25 cellular contexts compared by ENCODE assay signal in the genomic region with DNA sequence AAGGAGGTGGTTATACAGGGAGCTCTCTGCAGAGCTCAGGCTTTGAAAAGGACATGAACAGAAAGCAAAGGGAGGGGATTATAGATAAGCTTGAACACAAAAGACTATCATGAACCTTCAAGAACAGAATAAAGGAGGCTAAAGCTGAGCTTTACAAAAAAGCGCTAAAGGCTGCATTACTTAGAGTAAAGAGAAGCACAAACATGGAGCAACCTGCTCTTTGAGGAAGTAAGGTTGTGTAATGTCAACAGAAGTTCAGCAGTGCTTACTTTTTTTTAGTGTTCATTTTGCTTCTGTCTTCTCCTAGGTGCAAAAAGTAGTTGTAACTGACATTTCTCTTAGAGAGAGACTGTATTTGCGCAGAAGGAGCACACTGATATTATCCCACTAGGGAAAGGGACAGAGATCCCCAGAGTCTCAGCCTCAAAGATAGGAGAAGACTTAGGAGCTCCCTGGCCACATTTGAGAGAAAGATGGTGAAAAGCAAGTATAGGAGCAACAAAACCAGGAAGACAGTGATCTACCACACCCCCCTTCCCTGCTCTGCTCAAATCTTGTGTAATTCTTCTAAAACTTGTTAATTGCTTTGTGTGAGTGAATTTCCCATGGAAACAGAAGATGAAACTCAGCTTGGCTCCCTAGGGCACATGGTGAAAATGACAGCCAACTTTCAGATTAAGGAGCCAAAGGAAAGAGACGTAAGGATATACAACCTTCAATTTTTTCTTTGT. TPM values are rescaled to one million over a fixed set of nuclear protein-coding genes. Genes with fewer than 3 reads are reported as not detected.
A peak's percentile ranks its signal among the peaks of the same experiment; 100 is the strongest.
DNase-seq lines count a peak whose midpoint lies in the region; ATAC-seq and TF ChIP-seq lines count a peak whose summit lies in the region.
"Had no signal": no experiment of that assay in that cellular context is flagged by ENCODE, and none has a peak within 500 bp of the region (broad histone marks: within the 10 kb centered on the region; RNA-seq: fewer than 3 reads in every experiment).

No MANE protein-coding gene starts in this region.

- no peaks in the 10 kb centered on the region for H3K36me3 ChIP-seq in mucosa of descending colon (ENCODE audit: low read depth)
- H3K36me3 ChIP-seq: prostate gland had no signal

- no peak overlapping the region for H3K4me3 ChIP-seq in mucosa of descending colon
- H3K4me3 ChIP-seq: hepatocyte, prostate gland, SK-N-MC had no signal

- TF ChIP-seq CTCF in CD14-positive monocyte (IDR thresholded peaks at IDR 0.05): no peak
- no peak for TF ChIP-seq CTCF in mucosa of descending colon (IDR thresholded peaks at IDR 0.05)

- H3K36me3 Mint-ChIP-seq in CD14-positive monocyte: no peaks in the 10 kb centered on the region
- no peaks in the 10 kb centered on the region for H3K36me3 Mint-ChIP-seq in dendritic cell treated with granulocyte-macrophage colony-stimulating factor and Interleukin-4, amounts not matched to agents 40 ng/mL and 50 ng/mL, for 4 days (ENCODE audit: low read depth)
- H3K36me3 Mint-ChIP-seq: activated naive CD4-positive, alpha-beta T cell treated with anti-CD3 and anti-CD28 coated beads, Interleukin-2, amount 50 U/mL, for 72 hours; CD4-positive, CD25-positive, alpha-beta regulatory T cell had no signal

- intact Hi-C loops in CD14-positive monocyte (cut with micrococcal nuclease) (no loop called here), mucosa of descending colon (cut with DNase I, micrococcal nuclease) (no loop called here)
- intact Hi-C loops in dendritic cell treated with granulocyte-macrophage colony-stimulating factor and Interleukin-4, amounts not matched to agents 40 ng/mL and 50 ng/mL, for 4 days (cut with micrococcal nuclease): no loop called here

- H3K4me3 Mint-ChIP-seq in CD14-positive monocyte: peak overlapping the region; percentile 69 to 85
- no peak overlapping the region for H3K4me3 Mint-ChIP-seq in dendritic cell treated with granulocyte-macrophage colony-stimulating factor and Interleukin-4, amounts not matched to agents 40 ng/mL and 50 ng/mL, for 4 days
- H3K4me3 Mint-ChIP-seq: CD4-positive, CD25-positive, alpha-beta regulatory T cell; nephron had no signal

- H3K9me3 Mint-ChIP-seq in CD14-positive monocyte: peaks cover 0 to 6% (median 0%) of the 10 kb centered on the region in 7 donors
- H3K9me3 Mint-ChIP-seq in dendritic cell treated with granulocyte-macrophage colony-stimulating factor and Interleukin-4, amounts not matched to agents 40 ng/mL and 50 ng/mL, for 4 days: no peaks in the 10 kb centered on the region
- H3K9me3 Mint-ChIP-seq: activated naive CD4-positive, alpha-beta T cell treated with anti-CD3 and anti-CD28 coated beads, Interleukin-2, amount 50 U/mL, for 72 hours; nephron had no signal

- DNase-seq in CD14-positive monocyte (ENCODE audit: low spot score): no peak
- DNase-seq in MV-4-11 (lab: John Stamatoyannopoulos, UW): peak; percentile 86
- DNase-seq in mucosa of descending colon: no peak
- DNase-seq in NCI-H510A treated with DMSO at 0.1 percent for 48 hours (lab: John Stamatoyannopoulos, UW): no peak
- DNase-seq in A172 (ENCODE audit: low spot score): no peak
- DNase-seq in amniotic stem cell (lab: John Stamatoyannopoulos, UW): no peak
- DNase-seq: activated CD8-positive, alpha-beta memory T cell treated with anti-CD3 and anti-CD28 coated beads for 24 hours; activated T-cell treated with anti-CD3 and anti-CD28 coated beads, Interleukin-2, amount 50 U/mL, for 48 hours; CD4-positive, CD25-positive, alpha-beta regulatory T cell; DMS79; foreskin fibroblast; NCI-H1105; NCI-H69; small intestine; stimulated activated CD4-positive, alpha-beta T cell treated with anti-CD3 and anti-CD28 coated beads, Interleukin-4, amount 100 ng/mL, for 24 hours; T1000 had no signal

- ATAC-seq in mucosa of descending colon: peak; percentile 31
- no peak for ATAC-seq in HG03135 (IDR thresholded peaks at IDR 0.05; ENCODE audit: unreplicated experiment)
- ATAC-seq: activated CD4-positive, CD25-positive, alpha-beta regulatory T cell treated with anti-CD3 and anti-CD28 coated beads, Interleukin-2, amount 50 U/mL, for 24 hours; activated naive CD4-positive, alpha-beta T cell treated with anti-CD3 and anti-CD28 coated beads, Interleukin-2, amount 50 U/mL, for 72 hours; Panc1 had no signal

- H3K4me1 ChIP-seq in mucosa of descending colon (ENCODE audit: low read depth): no peaks in the 10 kb centered on the region
- H3K4me1 ChIP-seq: prostate gland had no signal

- H3K4me1 Mint-ChIP-seq in CD14-positive monocyte: peaks cover 41% of the 10 kb centered on the region
- peaks cover 40% of the 10 kb centered on the region for H3K4me1 Mint-ChIP-seq in dendritic cell treated with granulocyte-macrophage colony-stimulating factor and Interleukin-4, amounts not matched to agents 40 ng/mL and 50 ng/mL, for 4 days (ENCODE audit: low read depth)
- H3K4me1 Mint-ChIP-seq: nephron had no signal

- peaks cover 0 to 1% (median 0%) of the 10 kb centered on the region in 3 donors for H3K27me3 Mint-ChIP-seq in CD14-positive monocyte (ENCODE audit: low read depth in 3 of 3)
- H3K27me3 Mint-ChIP-seq in dendritic cell treated with granulocyte-macrophage colony-stimulating factor and Interleukin-4, amounts not matched to agents 40 ng/mL and 50 ng/mL, for 4 days: no peaks in the 10 kb centered on the region

- H3K27ac Mint-ChIP-seq in CD14-positive monocyte: peak overlapping the region; percentile 91 to 98 (median 97)
- H3K27ac Mint-ChIP-seq in dendritic cell treated with granulocyte-macrophage colony-stimulating factor and Interleukin-4, amounts not matched to agents 40 ng/mL and 50 ng/mL, for 4 days: peak overlapping the region; percentile 66
- H3K27ac Mint-ChIP-seq: activated naive CD4-positive, alpha-beta T cell treated with anti-CD3 and anti-CD28 coated beads, Interleukin-2, amount 50 U/mL, for 72 hours; CD4-positive, CD25-positive, alpha-beta regulatory T cell; nephron had no signal

- no peaks in the 10 kb centered on the region for H3K9me3 ChIP-seq in mucosa of descending colon
- H3K9me3 ChIP-seq: prostate gland had no signal

RNA-seq across cellular contexts. Expression of gene QTRT2, which starts 54.7 kb away (rescaled TPM):
- polyA plus RNA-seq in CD14-positive monocyte: 10 to 100 TPM; 14.5 to 16.7 TPM
- total RNA-seq in mucosa of descending colon: 10 to 100 TPM; 17.9 to 29.1 (median 21.2) TPM
- 24.4 and 49.1 TPM in 2 replicates for total RNA-seq in A172 (2014; rRNA removed; shearing (Covaris generic))

RNA-seq across cellular contexts. Expression of gene CCDC191, which starts 54.9 kb away (rescaled TPM):
- polyA plus RNA-seq in CD14-positive monocyte: 1 to 10 TPM in 1 of 2 donors, under 1 TPM in 1; 0.48 to 1.2 TPM
- 1 to 10 TPM; 3.9 to 6.2 (median 5.0) TPM for total RNA-seq in mucosa of descending colon
- total RNA-seq in A172 (2014; rRNA removed; shearing (Covaris generic)): 5.6 and 7.0 TPM in 2 replicates
